In the genomic region with DNA sequence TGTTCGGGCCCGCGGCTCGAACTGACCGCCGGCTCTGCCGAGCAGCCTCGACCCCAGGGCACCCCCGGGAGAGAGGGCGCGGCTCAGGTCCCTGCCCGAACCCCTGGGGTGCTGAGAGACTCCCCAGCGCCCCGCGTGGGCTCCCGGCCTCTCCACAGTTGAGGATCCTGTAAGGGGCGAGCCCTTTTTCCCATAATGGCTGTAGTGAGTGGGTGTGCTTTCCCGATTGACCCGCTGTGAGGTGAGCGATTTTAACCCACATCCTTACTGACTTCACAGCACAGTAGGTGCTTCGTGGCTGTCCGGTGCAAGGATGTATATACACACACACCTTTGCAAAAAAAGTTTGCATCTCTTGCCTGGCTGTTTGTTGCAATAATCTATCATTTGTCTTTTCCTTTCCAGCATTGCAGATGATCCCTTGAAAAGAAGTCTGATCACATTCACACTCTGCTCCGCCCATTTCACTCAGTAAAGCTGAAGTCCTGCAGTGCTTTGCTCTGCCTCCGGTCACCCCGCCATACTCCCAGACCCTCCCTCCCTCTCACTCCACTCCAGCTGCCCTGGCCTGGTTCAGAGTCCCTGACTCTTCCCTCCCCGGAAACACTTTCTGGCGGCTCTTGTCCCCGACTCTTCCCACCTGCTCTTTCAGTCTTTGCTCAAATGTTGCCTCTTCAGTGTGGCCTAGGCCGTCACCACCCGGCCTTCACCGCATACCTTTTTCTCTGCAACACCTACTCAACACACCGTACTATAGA, we compare ENCODE assay signal across 8 cellular contexts. TPM values are rescaled to one million over a fixed set of nuclear protein-coding genes. Genes with fewer than 3 reads are reported as not detected.
A peak's percentile ranks its signal among the peaks of the same experiment; 100 is the strongest.
DNase-seq lines count a peak whose midpoint lies in the region; ATAC-seq, FAIRE-seq and TF ChIP-seq lines count a peak whose summit lies in the region.

No MANE protein-coding gene starts in this region.

- WGBS in hepatocyte (ENCODE audit: low lambda C conversion rate, missing lambda C conversion rate) = 23% methylated on average over 31 of the region's 32 CpGs
- 11 to 15% (median 15%) methylated on average over 27 to 32 of the region's 32 CpGs for WGBS in small intestine, 3 donors

- H3K27ac ChIP-seq in WERI-Rb-1 (peak overlapping the region; percentile 89), hepatocyte (peak overlapping the region; percentile 83), small intestine (ENCODE audit: low read depth in 1 of 2, low read length in 1 of 2) (peak overlapping the region in 1 of 2 donors; percentile 51)

- peak overlapping the region; percentile 74 for H2AFZ ChIP-seq in hepatocyte

- no peaks in the 10 kb centered on the region for H3K9me2 ChIP-seq in hepatocyte (replicated peaks; ENCODE audit: insufficient read depth)

- no peaks in the 10 kb centered on the region for H3K9me3 ChIP-seq in WERI-Rb-1 (ENCODE audit: severe bottlenecking)
- no peaks in the 10 kb centered on the region for H3K9me3 ChIP-seq in hepatocyte (ENCODE audit: low read depth)
- no peaks in the 10 kb centered on the region for H3K9me3 ChIP-seq in small intestine (ENCODE audit: control insufficient read depth, low read depth)

- ATAC-seq in HG03108 (IDR thresholded peaks at IDR 0.05; ENCODE audit: unreplicated experiment) (peak; percentile 16), HG02798 (IDR thresholded peaks at IDR 0.05; ENCODE audit: poor library complexity, unreplicated experiment) (no peak)

- H3K4me3 ChIP-seq in WERI-Rb-1 (ENCODE audit: low read depth, low read length) (peak overlapping the region; percentile 84), hepatocyte (peak overlapping the region; percentile 86), small intestine (ENCODE audit: low read depth in 1 of 2, low read length in 2 of 2) (peak overlapping the region; percentile 79 to 90)

- H3K4me2 ChIP-seq in hepatocyte = peak overlapping the region; percentile 100

- H3K36me3 ChIP-seq in WERI-Rb-1 (peaks cover 67% of the 10 kb centered on the region), hepatocyte (replicated peaks; ENCODE audit: insufficient read depth, low read depth) (no peaks in the 10 kb centered on the region), small intestine (ENCODE audit: control insufficient read depth in 2 of 2, insufficient read depth in 2 of 2, low read length in 2 of 2) (peaks cover 2 to 6% of the 10 kb centered on the region in 2 donors)

- peak; percentile 46 for DNase-seq in ELF-1 (ENCODE audit: low read depth, low spot score)
- DNase-seq in WERI-Rb-1 = peak; percentile 61
- peak; percentile 33 for DNase-seq in hepatocyte (ENCODE audit: low spot score)
- peak; percentile 21 for DNase-seq in small intestine
- DNase-seq in AG20443 (ENCODE audit: low spot score) = no peak
- no peak for DNase-seq in stimulated activated CD4-positive, alpha-beta T cell treated with anti-CD3 and anti-CD28 coated beads, Interleukin-4, amount 100 ng/mL, for 4 hours

- FAIRE-seq in small intestine (lab: Jason Lieb, UNC) = no peak

- H3K4me1 ChIP-seq in hepatocyte (ENCODE audit: insufficient read depth) (peaks cover 23% of the 10 kb centered on the region), small intestine (ENCODE audit: control insufficient read depth in 2 of 2, insufficient read depth in 1 of 2, low read depth in 1 of 2, low read length in 1 of 2) (peaks cover 0 to 12% of the 10 kb centered on the region in 2 donors)

- peak; percentile 27; the same call in 1 of the 2 replicates for TF ChIP-seq CTCF in WERI-Rb-1 (IDR thresholded peaks at IDR 0.05; ENCODE audit: low read depth, low read length)
- TF ChIP-seq CTCF in hepatocyte (IDR thresholded peaks at IDR 0.05; ENCODE audit: poor library complexity) = no peak

- H3K79me2 ChIP-seq in hepatocyte = peaks cover 43% of the 10 kb centered on the region

- peaks cover 11% of the 10 kb centered on the region for H4K20me1 ChIP-seq in hepatocyte (ENCODE audit: insufficient read depth, poor library complexity, severe bottlenecking)

- H3K27me3 ChIP-seq in WERI-Rb-1 (ENCODE audit: insufficient read depth, low read depth, severe bottlenecking) (no peaks in the 10 kb centered on the region), hepatocyte (no peaks in the 10 kb centered on the region), small intestine (ENCODE audit: control insufficient read depth in 2 of 2, insufficient read depth in 2 of 2, low read length in 2 of 2) (no peaks in the 10 kb centered on the region)

RNA-seq across cellular contexts. Expression of gene UBE2G2, which starts 1.0 kb away (rescaled TPM):
- total RNA-seq in hepatocyte = 45.8 and 61.6 TPM in 2 replicates
- 50.4 and 55.2 TPM in 2 replicates for polyA plus RNA-seq in hepatocyte
- 10 to 100 TPM; 30.0 to 40.5 (median 37.0) TPM for polyA plus RNA-seq in small intestine

RNA-seq across cellular contexts. Expression of gene SUMO3, which starts 15.3 kb away (rescaled TPM):
- 68.5 and 77.2 TPM in 2 replicates for total RNA-seq in hepatocyte
- polyA plus RNA-seq in hepatocyte = 97.0 and 107 TPM in 2 replicates
- polyA plus RNA-seq in small intestine = 10 to 100 TPM; 70.8 to 78.6 (median 76.0) TPM

Comparison
In these comparisons a context has a peak if more than half of its experiments do, and no peak if none do; other contexts are left out.
1. DNase-seq: peak in ELF-1 (single experiment), WERI-Rb-1 (single experiment), hepatocyte (single experiment) and small intestine (single experiment); none in AG20443 (single experiment) and stimulated activated CD4-positive, alpha-beta T cell treated with anti-CD3 and anti-CD28 coated beads, Interleukin-4, amount 100 ng/mL, for 4 hours (0 of 2).
2. Peak in every context shown above with its lines, with median percentiles within 50 percentile points of each other: H3K4me3 ChIP-seq.